ENCODE assay signal across 20 cellular contexts in genomic region chr10:85967594-85967993, GRCh38.
DNase-seq lines count a peak whose midpoint lies in the region; ATAC-seq and TF ChIP-seq lines count a peak whose summit lies in the region.
"Had no signal": no experiment of that assay in that cellular context is flagged by ENCODE, and none has a peak within 500 bp of the region (broad histone marks: within the 10 kb centered on the region; RNA-seq: fewer than 3 reads in every experiment).

No MANE protein-coding gene starts in this region.

- no peak overlapping the region for H2AK5ac ChIP-seq in mesendoderm (ENCODE audit: low read length)

- no peak overlapping the region for H3K23ac ChIP-seq in mesendoderm (ENCODE audit: low read length)

- H3K79me2 ChIP-seq in mesendoderm (ENCODE audit: control insufficient read depth, insufficient read depth, low read length): no peaks in the 10 kb centered on the region

- H2BK120ac ChIP-seq in mesendoderm (ENCODE audit: low read depth, low read length): no peak overlapping the region

- peaks cover 1% of the 10 kb centered on the region for H3K36me3 Mint-ChIP-seq in activated CD8-positive, alpha-beta T cell treated with anti-CD3 and anti-CD28 coated beads for 36 hours (ENCODE audit: low read depth)
- H3K36me3 Mint-ChIP-seq in activated CD8-positive, alpha-beta T cell treated with anti-CD3 and anti-CD28 coated beads, Interleukin-2, amount 10 ng/mL, durations not matched to agents 7 days and 5 days (ENCODE audit: low read depth): no peaks in the 10 kb centered on the region

- POLR2A ChIA-PET in activated CD8-positive, alpha-beta T cell treated with anti-CD3 and anti-CD28 coated beads for 36 hours (lab: Charles Lee): no interaction called here
- POLR2A ChIA-PET in activated CD8-positive, alpha-beta T cell treated with anti-CD3 and anti-CD28 coated beads, Interleukin-2, amount 10 ng/mL, durations not matched to agents 7 days and 5 days (lab: Charles Lee): no interaction called here

- peaks cover 14% of the 10 kb centered on the region for H3K27me3 Mint-ChIP-seq in activated CD8-positive, alpha-beta T cell treated with anti-CD3 and anti-CD28 coated beads for 36 hours
- H3K27me3 Mint-ChIP-seq in activated CD8-positive, alpha-beta T cell treated with anti-CD3 and anti-CD28 coated beads, Interleukin-2, amount 10 ng/mL, durations not matched to agents 7 days and 5 days (ENCODE audit: low read depth): peaks cover 6% of the 10 kb centered on the region

- no peak overlapping the region for H3K18ac ChIP-seq in mesendoderm (ENCODE audit: low read length)

- WGBS in mesendoderm (ENCODE audit: extremely low coverage, insufficient coverage, low lambda C conversion rate): no CpG with 5 or more reads among the region's 1 CpG
- 82 to 95% methylated on average over 1 of the region's 1 CpG for WGBS in thyroid gland, 2 donors

- no peak overlapping the region for H3K4me2 ChIP-seq in mesendoderm (ENCODE audit: low read length)

- intact Hi-C loops in activated CD8-positive, alpha-beta T cell treated with anti-CD3 and anti-CD28 coated beads for 36 hours (cut with micrococcal nuclease): no loop called here
- intact Hi-C loops in thyroid gland (cut with DNase I): no loop called here

- DNase-seq in activated CD8-positive, alpha-beta T cell treated with anti-CD3 and anti-CD28 coated beads for 36 hours: no peak
- no peak for DNase-seq in activated CD8-positive, alpha-beta T cell treated with anti-CD3 and anti-CD28 coated beads, Interleukin-2, amount 10 ng/mL, durations not matched to agents 7 days and 5 days
- DNase-seq in M059J (ENCODE audit: low read depth) (peak; percentile 28), mesendoderm (peak; percentile 20), NCI-H510A (lab: John Stamatoyannopoulos, UW) (no peak), SK-N-DZ (ENCODE audit: low spot score) (no peak), thyroid gland (no peak)
- DNase-seq: activated CD8-positive, alpha-beta memory T cell treated with anti-CD3 and anti-CD28 coated beads, Interleukin-2, amount 50 U/mL, for 4 hours; CD4-positive, CD25-positive, alpha-beta regulatory T cell; effector CD8-positive, alpha-beta T cell; foreskin melanocyte; H7; MG63; NCI-H2107; NCI-H82 had no signal

- H3K4me3 ChIP-seq in mesendoderm (ENCODE audit: low read length) (no peak overlapping the region), thyroid gland (replicated peaks in 1 of 3) (no peak overlapping the region)
- H3K4me3 ChIP-seq: lung, MG63 had no signal

- H3K79me1 ChIP-seq in mesendoderm (ENCODE audit: low read length): no peaks in the 10 kb centered on the region

- TF ChIP-seq CTCF in activated CD8-positive, alpha-beta T cell treated with anti-CD3 and anti-CD28 coated beads for 36 hours (IDR thresholded peaks at IDR 0.05): no peak
- no peak for TF ChIP-seq CTCF in thyroid gland (IDR thresholded peaks at IDR 0.05)

- no peak overlapping the region for H4K8ac ChIP-seq in mesendoderm (ENCODE audit: low read depth, low read length)

- H3K36me3 ChIP-seq in mesendoderm (ENCODE audit: control insufficient read depth, insufficient read depth, low read length) (no peaks in the 10 kb centered on the region), thyroid gland (no peaks in the 10 kb centered on the region)
- H3K36me3 ChIP-seq: MG63 had no signal

- H3K4ac ChIP-seq in mesendoderm (ENCODE audit: low read depth, low read length): no peak overlapping the region

- no peak overlapping the region for H3K9ac ChIP-seq in mesendoderm (ENCODE audit: low read length)

- H3K27ac ChIP-seq in mesendoderm (ENCODE audit: low read depth, low read length) (no peak overlapping the region), thyroid gland (no peak overlapping the region)

- no peaks in the 10 kb centered on the region for H3K9me3 ChIP-seq in thyroid gland

- ATAC-seq in activated CD8-positive, alpha-beta T cell treated with anti-CD3 and anti-CD28 coated beads for 36 hours: peak; percentile 58
- ATAC-seq in activated CD8-positive, alpha-beta T cell treated with anti-CD3 and anti-CD28 coated beads, Interleukin-2, amount 10 ng/mL, durations not matched to agents 7 days and 5 days: no peak
- peak; percentile 71 for ATAC-seq in GM21723 (IDR thresholded peaks at IDR 0.05; ENCODE audit: unreplicated experiment)
- ATAC-seq: WTC11 had no signal

- no peak for TF ChIP-seq POLR2A in thyroid gland (IDR thresholded peaks at IDR 0.05)

- H3K4me1 Mint-ChIP-seq in activated CD8-positive, alpha-beta T cell treated with anti-CD3 and anti-CD28 coated beads for 36 hours (ENCODE audit: low read depth): no peaks in the 10 kb centered on the region
- H3K4me1 Mint-ChIP-seq in activated CD8-positive, alpha-beta T cell treated with anti-CD3 and anti-CD28 coated beads, Interleukin-2, amount 10 ng/mL, durations not matched to agents 7 days and 5 days (ENCODE audit: low read depth): no peaks in the 10 kb centered on the region
- H3K4me1 Mint-ChIP-seq: CD4-positive, CD25-positive, alpha-beta regulatory T cell; nephron; WTC11 had no signal

- CTCF ChIA-PET in activated CD8-positive, alpha-beta T cell treated with anti-CD3 and anti-CD28 coated beads for 36 hours (lab: Charles Lee): no interaction called here
- CTCF ChIA-PET in activated CD8-positive, alpha-beta T cell treated with anti-CD3 and anti-CD28 coated beads, Interleukin-2, amount 10 ng/mL, durations not matched to agents 7 days and 5 days (lab: Charles Lee): no interaction called here

- H3K4me1 ChIP-seq in mesendoderm (ENCODE audit: control insufficient read depth, low read depth, low read length) (no peaks in the 10 kb centered on the region), thyroid gland (no peaks in the 10 kb centered on the region)

- H3K27me3 ChIP-seq in mesendoderm (ENCODE audit: insufficient read depth, low read length, poor library complexity) (no peaks in the 10 kb centered on the region), thyroid gland (no peaks in the 10 kb centered on the region)
- H3K27me3 ChIP-seq: MG63 had no signal

- peaks cover 15% of the 10 kb centered on the region for H3K9me3 Mint-ChIP-seq in activated CD8-positive, alpha-beta T cell treated with anti-CD3 and anti-CD28 coated beads for 36 hours
- peaks cover 3% of the 10 kb centered on the region for H3K9me3 Mint-ChIP-seq in activated CD8-positive, alpha-beta T cell treated with anti-CD3 and anti-CD28 coated beads, Interleukin-2, amount 10 ng/mL, durations not matched to agents 7 days and 5 days (ENCODE audit: insufficient read depth)

- no peak overlapping the region for H2BK15ac ChIP-seq in mesendoderm (replicated peaks; ENCODE audit: low read depth)

- no peak overlapping the region for H4K5ac ChIP-seq in mesendoderm (ENCODE audit: low read length)

- no peak overlapping the region for H3K56ac ChIP-seq in mesendoderm (ENCODE audit: low read length)

- no peak overlapping the region for H2BK5ac ChIP-seq in mesendoderm (ENCODE audit: low read length)

- H3K27ac Mint-ChIP-seq in activated CD8-positive, alpha-beta T cell treated with anti-CD3 and anti-CD28 coated beads for 36 hours: no peak overlapping the region
- H3K27ac Mint-ChIP-seq in activated CD8-positive, alpha-beta T cell treated with anti-CD3 and anti-CD28 coated beads, Interleukin-2, amount 10 ng/mL, durations not matched to agents 7 days and 5 days: no peak overlapping the region
- H3K27ac Mint-ChIP-seq: activated naive CD8-positive, alpha-beta T cell; CD4-positive, CD25-positive, alpha-beta regulatory T cell; nephron; WTC11 had no signal

- H3K4me3 Mint-ChIP-seq in activated CD8-positive, alpha-beta T cell treated with anti-CD3 and anti-CD28 coated beads for 36 hours: no peak overlapping the region
- no peak overlapping the region for H3K4me3 Mint-ChIP-seq in activated CD8-positive, alpha-beta T cell treated with anti-CD3 and anti-CD28 coated beads, Interleukin-2, amount 10 ng/mL, durations not matched to agents 7 days and 5 days
- H3K4me3 Mint-ChIP-seq: activated naive CD8-positive, alpha-beta T cell; CD4-positive, CD25-positive, alpha-beta regulatory T cell; nephron; WTC11 had no signal

Comparison
In these comparisons a context has a peak if more than half of its experiments do, and no peak if none do; other contexts are left out.
1. DNase-seq: peak in M059J (single experiment) and mesendoderm (single experiment); none in activated CD8-positive, alpha-beta T cell treated with anti-CD3 and anti-CD28 coated beads for 36 hours (single experiment), activated CD8-positive, alpha-beta T cell treated with anti-CD3 and anti-CD28 coated beads, Interleukin-2, amount 10 ng/mL, durations not matched to agents 7 days and 5 days (single experiment), NCI-H510A (single experiment), SK-N-DZ (single experiment) and thyroid gland (0 of 2).